In the genomic region with DNA sequence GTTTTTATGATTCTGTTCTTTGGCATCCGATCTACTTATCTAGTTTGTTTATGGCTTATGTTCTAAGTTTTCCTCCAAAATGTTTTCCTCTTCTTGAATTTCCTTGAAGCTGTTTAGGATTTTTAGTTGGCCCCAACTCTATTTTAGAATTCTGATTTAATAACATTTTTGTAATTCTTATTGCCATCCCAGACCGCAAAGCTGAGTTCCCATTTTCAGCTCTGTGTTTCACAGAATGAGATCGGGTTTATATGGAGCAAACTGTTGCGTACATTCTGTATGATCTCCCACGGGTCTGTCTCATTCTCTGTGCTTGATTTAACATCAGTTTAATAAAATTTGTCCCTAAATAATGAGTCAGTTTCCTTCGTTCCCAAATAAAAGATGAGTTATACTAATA, we compare ENCODE assay signal across 16 cellular contexts. TPM values are rescaled to one million over a fixed set of nuclear protein-coding genes. Genes with fewer than 3 reads are reported as not detected.
DNase-seq lines count a peak whose midpoint lies in the region; ATAC-seq and TF ChIP-seq lines count a peak whose summit lies in the region.
"Had no signal": no experiment of that assay in that cellular context is flagged by ENCODE, and none has a peak within 500 bp of the region (broad histone marks: within the 10 kb centered on the region; RNA-seq: fewer than 3 reads in every experiment).

No MANE protein-coding gene starts in this region.

- peak overlapping the region; percentile 74 for H3K27ac Mint-ChIP-seq in T-helper 1 cell treated with Interleukin-12 subunit alpha and Interleukin-12 subunit beta and Interleukin-4 antibody, amounts not matched to agents 30 μg/mL and 1 μg/mL, for 36 hours
- H3K27ac Mint-ChIP-seq in HFFc6 (peak overlapping the region; percentile 0; the same call in 1 of the 2 replicates), WTC11 (no peak overlapping the region)
- peak overlapping the region; percentile 95 for H3K27ac Mint-ChIP-seq in activated T-helper 1 cell treated with anti-CD3 and anti-CD28 coated beads, Interleukin-12 subunit alpha, Interleukin-12 subunit beta, Interleukin-2, Interleukin-4 antibody, amounts not matched to agents 30 ng/mL and 10 ng/mL and 1 ng/mL, durations not matched to agents 14 hours and 24 hours and 36 hours
- H3K27ac Mint-ChIP-seq: IgD-negative memory B cell had no signal

- ATAC-seq in HG02884 (IDR thresholded peaks at IDR 0.05; ENCODE audit: unreplicated experiment) (no peak), WTC11 (no peak)
- ATAC-seq: gastrocnemius medialis, left lobe of liver, Panc1 had no signal

- H3K9me3 Mint-ChIP-seq in T-helper 1 cell treated with Interleukin-12 subunit alpha and Interleukin-12 subunit beta and Interleukin-4 antibody, amounts not matched to agents 30 μg/mL and 1 μg/mL, for 36 hours, result no peaks in the 10 kb centered on the region
- H3K9me3 Mint-ChIP-seq in HFFc6 (no peaks in the 10 kb centered on the region), WTC11 (no peaks in the 10 kb centered on the region)
- H3K9me3 Mint-ChIP-seq in activated T-helper 1 cell treated with anti-CD3 and anti-CD28 coated beads, Interleukin-12 subunit alpha, Interleukin-12 subunit beta, Interleukin-2, Interleukin-4 antibody, amounts not matched to agents 30 ng/mL and 10 ng/mL and 1 ng/mL, durations not matched to agents 14 hours and 24 hours and 36 hours, result no peaks in the 10 kb centered on the region
- H3K9me3 Mint-ChIP-seq: IgD-negative memory B cell had no signal

- intact Hi-C loops in activated T-helper 1 cell treated with anti-CD3 and anti-CD28 coated beads, Interleukin-12 subunit alpha, Interleukin-12 subunit beta, Interleukin-2, Interleukin-4 antibody, amounts not matched to agents 30 ng/mL and 10 ng/mL and 1 ng/mL, durations not matched to agents 14 hours and 24 hours and 36 hours (cut with micrococcal nuclease), result loop anchor here (5.0 kb wide), 1 partner anchor 937 kb away; no protein-coding TSS in a partner anchor
- intact Hi-C loops in head of caudate nucleus (cut with DNase I), result loop anchor here (5.0 kb wide), 1 partner anchor 113 kb away; no protein-coding TSS in a partner anchor

- H3K4me3 Mint-ChIP-seq in T-helper 1 cell treated with Interleukin-12 subunit alpha and Interleukin-12 subunit beta and Interleukin-4 antibody, amounts not matched to agents 30 μg/mL and 1 μg/mL, for 36 hours, result peak overlapping the region; percentile 61
- peak overlapping the region; percentile 51; the same call in 1 of the 2 replicates for H3K4me3 Mint-ChIP-seq in HFFc6
- H3K4me3 Mint-ChIP-seq in activated T-helper 1 cell treated with anti-CD3 and anti-CD28 coated beads, Interleukin-12 subunit alpha, Interleukin-12 subunit beta, Interleukin-2, Interleukin-4 antibody, amounts not matched to agents 30 ng/mL and 10 ng/mL and 1 ng/mL, durations not matched to agents 14 hours and 24 hours and 36 hours, result peak overlapping the region; percentile 52
- H3K4me3 Mint-ChIP-seq in WTC11, result no peak overlapping the region
- H3K4me3 Mint-ChIP-seq: IgD-negative memory B cell had no signal

- DNase-seq in T-helper 1 cell, result no peak
- no peak for DNase-seq in HFFc6
- DNase-seq in activated T-helper 1 cell treated with anti-CD3 and anti-CD28 coated beads, Interleukin-12 subunit alpha, Interleukin-12 subunit beta, Interleukin-2, Interleukin-4 antibody, amounts not matched to agents 30 ng/mL and 10 ng/mL and 1 ng/mL, durations not matched to agents 14 hours and 24 hours and 36 hours (ENCODE audit: low spot score), result no peak
- peak; percentile 44 for DNase-seq in iris pigment epithelial cell (ENCODE audit: low read depth)
- DNase-seq in head of caudate nucleus, result no peak
- DNase-seq in WTC11 (ENCODE audit: low spot score), result no peak
- DNase-seq: 8988T, gastrocnemius medialis, NCI-H1092, NCI-H2171, NCI-H774 had no signal

- H3K36me3 Mint-ChIP-seq in T-helper 1 cell treated with Interleukin-12 subunit alpha and Interleukin-12 subunit beta and Interleukin-4 antibody, amounts not matched to agents 30 μg/mL and 1 μg/mL, for 36 hours (ENCODE audit: low read depth), result peaks cover 84% of the 10 kb centered on the region
- H3K36me3 Mint-ChIP-seq in HFFc6 (ENCODE audit: low read depth) (peaks cover 15% of the 10 kb centered on the region; the same call in 1 of the 2 replicates), WTC11 (no peaks in the 10 kb centered on the region)
- peaks cover 83% of the 10 kb centered on the region for H3K36me3 Mint-ChIP-seq in activated T-helper 1 cell treated with anti-CD3 and anti-CD28 coated beads, Interleukin-12 subunit alpha, Interleukin-12 subunit beta, Interleukin-2, Interleukin-4 antibody, amounts not matched to agents 30 ng/mL and 10 ng/mL and 1 ng/mL, durations not matched to agents 14 hours and 24 hours and 36 hours (ENCODE audit: low read depth)
- H3K36me3 Mint-ChIP-seq: IgD-negative memory B cell had no signal

- POLR2A ChIA-PET in WTC11 (lab: Charles Lee), result no interaction called here

- TF ChIP-seq CTCF in HFFc6 (IDR thresholded peaks at IDR 0.05) (no peak), WTC11 (IDR thresholded peaks at IDR 0.05) (no peak)

- H3K27me3 Mint-ChIP-seq in T-helper 1 cell treated with Interleukin-12 subunit alpha and Interleukin-12 subunit beta and Interleukin-4 antibody, amounts not matched to agents 30 μg/mL and 1 μg/mL, for 36 hours (ENCODE audit: low read depth), result no peaks in the 10 kb centered on the region
- H3K27me3 Mint-ChIP-seq in HFFc6 (ENCODE audit: insufficient read depth), result no peaks in the 10 kb centered on the region; the same call in 1 of the 2 replicates
- H3K27me3 Mint-ChIP-seq in activated T-helper 1 cell treated with anti-CD3 and anti-CD28 coated beads, Interleukin-12 subunit alpha, Interleukin-12 subunit beta, Interleukin-2, Interleukin-4 antibody, amounts not matched to agents 30 ng/mL and 10 ng/mL and 1 ng/mL, durations not matched to agents 14 hours and 24 hours and 36 hours (ENCODE audit: insufficient read depth), result no peaks in the 10 kb centered on the region
- H3K27me3 Mint-ChIP-seq in WTC11 (ENCODE audit: low read depth), result no peaks in the 10 kb centered on the region

- CTCF ChIA-PET in WTC11 (lab: Charles Lee), result no interaction called here

- peaks cover 73% of the 10 kb centered on the region for H3K4me1 Mint-ChIP-seq in T-helper 1 cell treated with Interleukin-12 subunit alpha and Interleukin-12 subunit beta and Interleukin-4 antibody, amounts not matched to agents 30 μg/mL and 1 μg/mL, for 36 hours (ENCODE audit: low read depth)
- H3K4me1 Mint-ChIP-seq in HFFc6 (ENCODE audit: low read depth), result peaks cover 20% of the 10 kb centered on the region; the same call in 1 of the 2 replicates
- H3K4me1 Mint-ChIP-seq in activated T-helper 1 cell treated with anti-CD3 and anti-CD28 coated beads, Interleukin-12 subunit alpha, Interleukin-12 subunit beta, Interleukin-2, Interleukin-4 antibody, amounts not matched to agents 30 ng/mL and 10 ng/mL and 1 ng/mL, durations not matched to agents 14 hours and 24 hours and 36 hours (ENCODE audit: low read depth), result peaks cover 88% of the 10 kb centered on the region
- peaks cover 23% of the 10 kb centered on the region for H3K4me1 Mint-ChIP-seq in WTC11

TF ChIP-seq in WTC11, 78 proteins besides CTCF, POLR2A, EP300 and RAD21 (continues in another document):
- no peak for TF ChIP-seq ZNF416 (CRISPR knock-in tag; IDR thresholded peaks at IDR 0.05)
- TF ChIP-seq, protein P1, sequence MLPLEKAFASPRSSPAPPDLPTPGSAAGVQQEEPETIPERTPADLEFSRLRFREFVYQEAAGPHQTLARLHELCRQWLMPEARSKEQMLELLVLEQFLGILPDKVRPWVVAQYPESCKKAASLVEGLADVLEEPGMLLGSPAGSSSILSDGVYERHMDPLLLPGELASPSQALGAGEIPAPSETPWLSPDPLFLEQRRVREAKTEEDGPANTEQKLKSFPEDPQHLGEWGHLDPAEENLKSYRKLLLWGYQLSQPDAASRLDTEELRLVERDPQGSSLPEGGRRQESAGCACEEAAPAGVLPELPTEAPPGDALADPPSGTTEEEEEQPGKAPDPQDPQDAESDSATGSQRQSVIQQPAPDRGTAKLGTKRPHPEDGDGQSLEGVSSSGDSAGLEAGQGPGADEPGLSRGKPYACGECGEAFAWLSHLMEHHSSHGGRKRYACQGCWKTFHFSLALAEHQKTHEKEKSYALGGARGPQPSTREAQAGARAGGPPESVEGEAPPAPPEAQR (CRISPR knock-in tag; IDR thresholded peaks at IDR 0.05), result no peak
- TF ChIP-seq, protein P2, sequence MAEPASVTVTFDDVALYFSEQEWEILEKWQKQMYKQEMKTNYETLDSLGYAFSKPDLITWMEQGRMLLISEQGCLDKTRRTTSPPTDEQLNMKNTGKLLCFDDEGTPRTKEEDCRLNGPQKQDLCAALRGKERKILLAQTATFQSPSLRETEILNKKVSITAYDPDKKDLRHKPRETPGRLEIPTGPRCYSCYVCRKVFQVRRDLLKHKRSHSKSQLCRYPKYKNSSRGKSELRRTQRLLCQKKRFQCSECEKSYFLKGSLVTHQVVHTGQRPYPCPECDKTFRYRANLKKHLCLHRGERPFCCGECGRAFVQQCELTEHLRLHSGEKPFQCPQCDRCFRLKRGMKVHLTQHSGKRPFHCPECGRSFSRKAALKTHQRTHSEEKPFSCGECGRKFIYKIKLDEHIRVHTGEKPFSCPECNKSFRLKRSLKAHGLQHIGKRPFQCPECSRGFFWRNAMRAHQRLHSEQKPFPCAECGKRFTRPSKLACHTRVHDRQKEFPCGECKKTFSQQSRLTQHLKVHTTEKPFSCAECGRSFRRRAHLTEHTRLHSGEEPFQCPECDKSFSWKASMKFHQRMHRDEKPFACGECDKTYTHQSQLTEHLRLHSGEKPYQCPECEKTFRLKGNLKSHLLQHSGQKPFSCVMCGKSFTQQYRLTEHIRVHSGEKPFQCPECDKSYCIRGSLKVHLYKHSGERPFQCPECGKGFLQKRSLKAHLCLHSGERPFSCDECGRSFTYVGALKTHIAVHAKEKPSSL (CRISPR knock-in tag; conservative IDR thresholded peaks at IDR 0.05), result no peak
- TF ChIP-seq, protein P3, sequence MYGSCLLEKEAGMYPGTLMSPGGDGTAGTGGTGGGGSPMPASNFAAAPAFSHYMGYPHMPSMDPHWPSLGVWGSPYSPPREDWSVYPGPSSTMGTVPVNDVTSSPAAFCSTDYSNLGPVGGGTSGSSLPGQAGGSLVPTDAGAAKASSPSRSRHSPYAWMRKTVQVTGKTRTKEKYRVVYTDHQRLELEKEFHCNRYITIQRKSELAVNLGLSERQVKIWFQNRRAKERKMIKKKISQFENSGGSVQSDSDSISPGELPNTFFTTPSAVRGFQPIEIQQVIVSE (CRISPR knock-in tag; IDR thresholded peaks at IDR 0.05; ENCODE audit: borderline replicate concordance), result no peak

RNA-seq across cellular contexts. Expression of a gene that starts 59.3 kb away (rescaled TPM):
- 10 to 100 TPM; 30.7 to 44.1 (median 36.4) TPM for total RNA-seq in HFFc6 (2021; fragmentation: NEBNext Ultra II Directional; extraction: Animal tissue kit (Norgen Biotek cat#: 25700))
- 94.4 and 99.9 TPM in 2 replicates for total RNA-seq in activated T-helper 1 cell treated with anti-CD3 and anti-CD28 coated beads, Interleukin-12 subunit alpha, Interleukin-12 subunit beta, Interleukin-2, Interleukin-4 antibody, amounts not matched to agents 30 ng/mL and 10 ng/mL and 1 ng/mL, durations not matched to agents 14 hours and 24 hours and 36 hours
- 2.7 to 3.6 TPM (median 2.7 TPM) in 3 replicates for total RNA-seq in WTC11 (2021)
